In genomic region chr1:51534447-51534846, GRCh38 we compare ENCODE assay signal across 10 cellular contexts. TPM values are rescaled to one million over a fixed set of nuclear protein-coding genes. Genes with fewer than 3 reads are reported as not detected.
DNase-seq lines count a peak whose midpoint lies in the region; FAIRE-seq and TF ChIP-seq lines count a peak whose summit lies in the region.
"Had no signal": no experiment of that assay in that cellular context is flagged by ENCODE, and none has a peak within 500 bp of the region (broad histone marks: within the 10 kb centered on the region; RNA-seq: fewer than 3 reads in every experiment).

No MANE protein-coding gene starts in this region.

- TF ChIP-seq CTCF in HFFc6 (IDR thresholded peaks at IDR 0.05) (no peak), adrenal gland (IDR thresholded peaks at IDR 0.05) (no peak), osteoblast (IDR thresholded peaks at IDR 0.05; ENCODE audit: extremely low read depth, low read depth, low read length) (no peak)

- H3K36me3 ChIP-seq in adrenal gland (replicated peaks in 1 of 2): no peaks in the 10 kb centered on the region
- no peaks in the 10 kb centered on the region for H3K36me3 ChIP-seq in osteoblast (ENCODE audit: insufficient read depth, low read length)
- H3K36me3 ChIP-seq: esophagus squamous epithelium, suprapubic skin had no signal

- no peaks in the 10 kb centered on the region for H3K79me2 ChIP-seq in osteoblast (ENCODE audit: insufficient read depth, low read length)

- no peak for TF ChIP-seq POLR2A in GM12891 (IDR thresholded peaks at IDR 0.05; ENCODE audit: low read depth, low read length)
- no peak for TF ChIP-seq POLR2A in adrenal gland (IDR thresholded peaks at IDR 0.05)

- H3K4me3 Mint-ChIP-seq in HFFc6: no peak overlapping the region

- WGBS in adrenal gland, 4 donors: 47 to 68% (median 55%) methylated on average over 3 of the region's 3 CpGs

- H3K9me3 ChIP-seq in adrenal gland (replicated peaks in 1 of 3) (no peaks in the 10 kb centered on the region), osteoblast (ENCODE audit: low read depth, low read length) (no peaks in the 10 kb centered on the region)
- H3K9me3 ChIP-seq: esophagus squamous epithelium, suprapubic skin had no signal

- intact Hi-C loops in adrenal gland (cut with DNase I): loop anchor here in 1 of 2 donors (10.0 kb wide), 1 partner anchor 190 kb away; no protein-coding TSS in a partner anchor

- H3K27ac Mint-ChIP-seq in HFFc6: peak overlapping the region; percentile 24; the same call in 1 of the 2 replicates

- no peak overlapping the region for H3K4me3 ChIP-seq in adrenal gland
- no peak overlapping the region for H3K4me3 ChIP-seq in osteoblast (ENCODE audit: insufficient read depth, low read length)
- H3K4me3 ChIP-seq: esophagus squamous epithelium, suprapubic skin had no signal

- H2AFZ ChIP-seq in osteoblast (ENCODE audit: low read length): peak overlapping the region; percentile 23

- peaks cover 2% of the 10 kb centered on the region; the same call in 1 of the 2 replicates for H3K27me3 Mint-ChIP-seq in HFFc6 (ENCODE audit: insufficient read depth)

- no peak for DNase-seq in GM12891 (ENCODE audit: insufficient read length, low spot score)
- DNase-seq in HFFc6: no peak
- DNase-seq in adrenal gland: no peak
- DNase-seq in osteoblast (ENCODE audit: insufficient read length, low spot score, missing footprints): no peak
- no peak for DNase-seq in UCSD-AML1 (lab: John Stamatoyannopoulos, UW; ENCODE audit: unreplicated experiment)
- no peak for DNase-seq in RPMI8226
- DNase-seq in GM19240 (ENCODE audit: insufficient read length, low spot score): no peak
- no peak for DNase-seq in AG08396 (ENCODE audit: low spot score)
- DNase-seq: esophagus squamous epithelium had no signal

- H3K4me2 ChIP-seq in osteoblast (ENCODE audit: insufficient read depth, low read length): no peak overlapping the region

- peaks cover 11 to 13% of the 10 kb centered on the region in 2 donors for H3K4me1 ChIP-seq in adrenal gland (replicated peaks in 1 of 2)
- H3K4me1 ChIP-seq in osteoblast (ENCODE audit: insufficient read depth, low read length): no peaks in the 10 kb centered on the region

- no peaks in the 10 kb centered on the region for H4K20me1 ChIP-seq in osteoblast (ENCODE audit: insufficient read depth, low read length)

- FAIRE-seq in GM12891 (lab: Jason Lieb, UNC): peak; percentile 78

- H3K27ac ChIP-seq in adrenal gland (peak overlapping the region in 3 of 5 donors; percentile 0 to 82 (median 67)), osteoblast (ENCODE audit: low read depth, low read length) (no peak overlapping the region)
- H3K27ac ChIP-seq: esophagus squamous epithelium, suprapubic skin had no signal

- H3K27me3 ChIP-seq in adrenal gland (no peaks in the 10 kb centered on the region), osteoblast (ENCODE audit: insufficient read depth, low read length) (no peaks in the 10 kb centered on the region)
- H3K27me3 ChIP-seq: esophagus squamous epithelium, suprapubic skin had no signal

- no peaks in the 10 kb centered on the region for H3K36me3 Mint-ChIP-seq in HFFc6 (ENCODE audit: low read depth)

- H3K9me3 Mint-ChIP-seq in HFFc6: no peaks in the 10 kb centered on the region

- H3K4me1 Mint-ChIP-seq in HFFc6 (ENCODE audit: low read depth): peaks cover 21% of the 10 kb centered on the region

TF ChIP-seq in GM12891, 5 proteins besides CTCF, POLR2A, EP300 and RAD21:
- no peak for TF ChIP-seq PAX5 (IDR thresholded peaks at IDR 0.05; ENCODE audit: insufficient read depth, low read length, severe bottlenecking)
- TF ChIP-seq POU2F2 (IDR thresholded peaks at IDR 0.05; ENCODE audit: low read depth, low read length): no peak
- TF ChIP-seq POLR2AphosphoS5 (IDR thresholded peaks at IDR 0.05; ENCODE audit: low read depth, low read length): no peak
- no peak for TF ChIP-seq TAF1 (IDR thresholded peaks at IDR 0.05; ENCODE audit: low read depth, low read length)
- no peak; the same call in 1 of the 2 replicates for TF ChIP-seq SPI1 (IDR thresholded peaks at IDR 0.05; ENCODE audit: low read depth, low read length)

RNA-seq across cellular contexts. Expression of gene EPS15, which starts 15.4 kb away (rescaled TPM):
- polyA plus RNA-seq in GM12891 (2012; ENCODE audit: low read depth, missing spikeins): 23.2 TPM
- 10 to 100 TPM; 45.2 to 55.7 (median 49.6) TPM for total RNA-seq in HFFc6 (2021; fragmentation: NEBNext Ultra II Directional; extraction: Animal tissue kit (Norgen Biotek cat#: 25700))
- total RNA-seq in adrenal gland (100 to 1,000 TPM in 7 of 8 donors, 10 to 100 TPM in 1; 66.7 to 180 (median 114) TPM), osteoblast (79.9 and 82.2 TPM in 2 replicates)
- polyA plus RNA-seq in adrenal gland: 10 to 100 TPM; 31.7 to 83.3 (median 34.7) TPM
